11 cellular contexts compared by ENCODE assay signal in genomic region chr1:117821782-117822447, GRCh38.
A peak's percentile ranks its signal among the peaks of the same experiment; 100 is the strongest.
DNase-seq lines count a peak whose midpoint lies in the region; ATAC-seq, FAIRE-seq and TF ChIP-seq lines count a peak whose summit lies in the region.
"Had no signal": no experiment of that assay in that cellular context is flagged by ENCODE, and none has a peak within 500 bp of the region (broad histone marks: within the 10 kb centered on the region; RNA-seq: fewer than 3 reads in every experiment).

No MANE protein-coding gene starts in this region.

- intact Hi-C loops in Right ventricle myocardium inferior (cut with DNase I) = no loop called here
- intact Hi-C loops in cardiac septum (cut with DNase I) = no loop called here

- ATAC-seq in Right ventricle myocardium inferior (peak; percentile 35), HG02571 (IDR thresholded peaks at IDR 0.05; ENCODE audit: unreplicated experiment) (no peak)

- no peak for DNase-seq in Right ventricle myocardium inferior (ENCODE audit: missing footprints)
- DNase-seq in cardiac septum (ENCODE audit: low spot score) = no peak
- DNase-seq in astrocyte of the spinal cord (ENCODE audit: low read depth, low spot score) = peak; percentile 95
- DNase-seq in kidney epithelial cell (ENCODE audit: low read depth) = peak; percentile 73
- no peak for DNase-seq in stimulated activated CD4-positive, alpha-beta T cell treated with anti-CD3 and anti-CD28 coated beads, Interleukin-12 subunit alpha, Interleukin-12 subunit beta, amount 100 ng/mL, for 4 hours
- no peak for DNase-seq in central memory CD4-positive, alpha-beta T cell
- no peak for DNase-seq in GM12892 (ENCODE audit: insufficient read length)
- DNase-seq: activated CD4-positive, CD25-positive, alpha-beta regulatory T cell; effector CD4-positive, alpha-beta T cell had no signal

- in situ Hi-C loops in astrocyte of the spinal cord (cut with HindIII; ENCODE audit: low sequenced_read_pairs) = no loop called here

- no peak for TF ChIP-seq POLR2A in GM12892 (IDR thresholded peaks at IDR 0.05; ENCODE audit: low read depth, low read length)

- FAIRE-seq in GM12892 (lab: Jason Lieb, UNC) = no peak

- no peak for TF ChIP-seq CTCF in astrocyte of the spinal cord (IDR thresholded peaks at IDR 0.05; ENCODE audit: low read depth, low read length)
- TF ChIP-seq CTCF in kidney epithelial cell (IDR thresholded peaks at IDR 0.05; ENCODE audit: insufficient read depth, low read length, poor library complexity, severe bottlenecking) = no peak

- H3K36me3 ChIP-seq in kidney epithelial cell (ENCODE audit: control insufficient read depth, insufficient read depth, low read length) = no peaks in the 10 kb centered on the region

- H3K27me3 ChIP-seq in kidney epithelial cell (ENCODE audit: control insufficient read depth, insufficient read depth, low read length) = no peaks in the 10 kb centered on the region

- H3K4me3 ChIP-seq in astrocyte of the spinal cord (ENCODE audit: low read depth, low read length) (no peak overlapping the region), kidney epithelial cell (ENCODE audit: low read depth, low read length) (no peak overlapping the region)
- H3K4me3 ChIP-seq: skin epidermis had no signal

Comparison
In these comparisons a context has a peak if more than half of its experiments do, and no peak if none do; other contexts are left out.
1. DNase-seq: peak in astrocyte of the spinal cord (single experiment) and kidney epithelial cell (single experiment); none in Right ventricle myocardium inferior (single experiment), cardiac septum (single experiment), stimulated activated CD4-positive, alpha-beta T cell treated with anti-CD3 and anti-CD28 coated beads, Interleukin-12 subunit alpha, Interleukin-12 subunit beta, amount 100 ng/mL, for 4 hours (single experiment), central memory CD4-positive, alpha-beta T cell (single experiment) and GM12892 (single experiment).